Comparison of ENCODE assay signal across 8 cellular contexts in genomic region chr7:726854-727103, GRCh38. TPM values are rescaled to one million over a fixed set of nuclear protein-coding genes. Genes with fewer than 3 reads are reported as not detected.
DNase-seq lines count a peak whose midpoint lies in the region; ATAC-seq and TF ChIP-seq lines count a peak whose summit lies in the region.

No MANE protein-coding gene starts in this region.

- CTCF ChIA-PET in A673 (lab: Charles Lee) (interaction anchor here (0.6 kb wide), 1 partner anchor 406 kb away, joined by 3 read pairs; no protein-coding TSS in a partner anchor), PC-9 (lab: Charles Lee) (interaction anchor here (0.6 kb wide), 1 partner anchor 681 kb away, joined by 3 read pairs; no protein-coding TSS in a partner anchor)

- H3K4me1 Mint-ChIP-seq in stimulated activated memory B cell treated with anti-CD40 and anti-IgM and Interleukin-4, amounts not matched to agents 10 μg/mL and 1 μg/mL and 100 μg/mL, for 72 hours, result peaks cover 30% of the 10 kb centered on the region

- H3K9me2 ChIP-seq in PC-9 (ENCODE audit: insufficient read depth), result no peaks in the 10 kb centered on the region

- no peaks in the 10 kb centered on the region for H3K27me3 Mint-ChIP-seq in stimulated activated memory B cell treated with anti-CD40 and anti-IgM and Interleukin-4, amounts not matched to agents 10 μg/mL and 1 μg/mL and 100 μg/mL, for 72 hours

- H3K27ac ChIP-seq in A673 (ENCODE audit: low read depth, low read length, poor library complexity, severe bottlenecking), result peak overlapping the region; percentile 83
- no peak overlapping the region for H3K27ac ChIP-seq in PC-9

- POLR2A ChIA-PET in A673 (lab: Charles Lee; ENCODE audit: low non-redundant PET), result no interaction called here
- POLR2A ChIA-PET in PC-9 (lab: Charles Lee; ENCODE audit: unreplicated experiment), result no interaction called here

- peaks cover 17% of the 10 kb centered on the region for H4K20me1 ChIP-seq in PC-9 (ENCODE audit: insufficient read depth)

- H3K27me3 ChIP-seq in A673 (replicated peaks; ENCODE audit: insufficient read depth, low read depth, low read length, poor library complexity), result no peaks in the 10 kb centered on the region
- H3K27me3 ChIP-seq in PC-9 (ENCODE audit: insufficient read depth, low read depth), result no peaks in the 10 kb centered on the region

- H3K4me3 ChIP-seq in A673 (ENCODE audit: low read depth, low read length, poor library complexity, severe bottlenecking), result peak overlapping the region; percentile 84
- peak overlapping the region; percentile 74 for H3K4me3 ChIP-seq in PC-9

- no TSS peak for BruUV-seq in A673 (replicated peaks; lab: Mats Ljungman, UMichigan)
- BruUV-seq in PC-9 (replicated peaks; lab: Mats Ljungman, UMichigan), result no TSS peak

- H3K79me2 ChIP-seq in PC-9 (ENCODE audit: low read depth), result peaks cover 52% of the 10 kb centered on the region

- TF ChIP-seq CTCF in A673 (conservative IDR thresholded peaks at IDR 0.05; ENCODE audit: low read depth, low read length) (no peak), PC-9 (conservative IDR thresholded peaks at IDR 0.05) (no peak)

- peaks cover 27% of the 10 kb centered on the region for H3F3A ChIP-seq in PC-9 (ENCODE audit: insufficient read depth, low read depth)

- no peak overlapping the region for H3K27ac Mint-ChIP-seq in stimulated activated memory B cell treated with anti-CD40 and anti-IgM and Interleukin-4, amounts not matched to agents 10 μg/mL and 1 μg/mL and 100 μg/mL, for 72 hours

- H3K4me2 ChIP-seq in PC-9, result peak overlapping the region; percentile 96; the same call in 1 of the 2 replicates

- H2AFZ ChIP-seq in PC-9, result peak overlapping the region; percentile 85; the same call in 1 of the 2 replicates

- H3K9me3 Mint-ChIP-seq in stimulated activated memory B cell treated with anti-CD40 and anti-IgM and Interleukin-4, amounts not matched to agents 10 μg/mL and 1 μg/mL and 100 μg/mL, for 72 hours, result peaks cover 2% of the 10 kb centered on the region

- peaks cover 50% of the 10 kb centered on the region for H3K36me3 Mint-ChIP-seq in stimulated activated memory B cell treated with anti-CD40 and anti-IgM and Interleukin-4, amounts not matched to agents 10 μg/mL and 1 μg/mL and 100 μg/mL, for 72 hours

- intact Hi-C loops in A673 (cut with micrococcal nuclease; ENCODE audit: unreplicated experiment), result no loop called here
- intact Hi-C loops in PC-9 (cut with micrococcal nuclease; ENCODE audit: unreplicated experiment), result no loop called here

- DNase-seq in A673 (ENCODE audit: low spot score) (no peak), PC-9 (no peak), germinal center (ENCODE audit: low spot score) (peak; percentile 76), hippocampal formation (lab: John Stamatoyannopoulos, UW) (no peak), GM19240 (ENCODE audit: insufficient read length, low spot score) (no peak)

- H3K4me3 Mint-ChIP-seq in stimulated activated memory B cell treated with anti-CD40 and anti-IgM and Interleukin-4, amounts not matched to agents 10 μg/mL and 1 μg/mL and 100 μg/mL, for 72 hours, result no peak overlapping the region

- ATAC-seq in GM21447 (IDR thresholded peaks at IDR 0.05; ENCODE audit: unreplicated experiment) (peak; percentile 23), GM21367 (IDR thresholded peaks at IDR 0.05; ENCODE audit: unreplicated experiment) (no peak)
- ATAC-seq in stimulated activated memory B cell treated with anti-CD40 and anti-IgM and Interleukin-4, amounts not matched to agents 10 μg/mL and 1 μg/mL and 100 μg/mL, for 72 hours, result peak; percentile 26

- H3K9me3 ChIP-seq in A673 (ENCODE audit: low read depth, low read length, poor library complexity, severe bottlenecking) (no peaks in the 10 kb centered on the region), PC-9 (ENCODE audit: insufficient read depth, low read depth) (peaks cover 20% of the 10 kb centered on the region)

- H3K4me1 ChIP-seq in A673 (ENCODE audit: insufficient read depth, low read length, poor library complexity, severe bottlenecking) (peaks cover 8% of the 10 kb centered on the region), PC-9 (replicated peaks; ENCODE audit: insufficient read depth) (peaks cover 28% of the 10 kb centered on the region)

- H3K36me3 ChIP-seq in A673 (ENCODE audit: insufficient read depth, low read length, poor library complexity, severe bottlenecking), result peaks cover 19% of the 10 kb centered on the region
- peaks cover 32% of the 10 kb centered on the region for H3K36me3 ChIP-seq in PC-9 (ENCODE audit: low read depth)

RNA-seq across cellular contexts. Expression of gene DNAAF5, which starts 0.3 kb away (rescaled TPM):
- 74.4 and 78.1 TPM in 2 replicates for total RNA-seq in A673 (2021)
- total RNA-seq in PC-9 (2021), result 63.2 and 78.9 TPM in 2 replicates

RNA-seq across cellular contexts. Expression of gene PRKAR1B, which starts 0.3 kb away (rescaled TPM):
- total RNA-seq in A673 (2021) (27.2 and 29.0 TPM in 2 replicates), PC-9 (2021) (51.7 and 66.6 TPM in 2 replicates)
